ENCODE assay signal across 8 cellular contexts in the genomic region with DNA sequence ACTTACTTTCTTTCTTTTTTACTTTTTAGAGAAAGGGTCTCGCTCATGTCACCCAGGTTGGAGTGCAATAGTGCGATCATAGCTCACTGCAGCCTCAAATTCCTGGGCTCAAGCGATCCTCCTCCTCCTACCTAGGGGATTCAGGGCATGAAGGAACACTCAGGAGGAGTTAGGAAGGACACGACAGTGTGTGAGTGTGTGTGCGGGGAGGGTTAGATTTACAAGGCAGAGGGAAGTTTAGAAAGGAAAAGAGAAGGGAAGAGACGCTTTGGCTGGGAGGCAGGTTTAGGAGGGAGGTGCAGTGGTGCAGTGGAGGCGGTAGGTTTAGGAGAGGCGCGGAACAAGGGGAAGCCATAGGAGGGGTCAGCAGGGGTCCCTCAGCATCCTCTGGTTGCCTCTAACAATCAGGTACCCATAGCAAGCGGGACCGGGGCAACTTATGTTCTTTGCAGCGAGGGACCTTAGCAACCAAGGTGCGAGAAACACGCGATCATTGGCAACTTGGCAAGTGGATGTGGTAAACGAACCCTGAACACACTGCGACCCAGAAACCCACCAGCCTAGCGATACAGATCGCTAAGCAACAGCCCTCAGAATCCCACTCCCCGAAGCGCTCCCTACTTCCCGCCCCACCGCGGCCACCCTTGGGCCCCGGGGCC. TPM values are rescaled to one million over a fixed set of nuclear protein-coding genes. Genes with fewer than 3 reads are reported as not detected.
A peak's percentile ranks its signal among the peaks of the same experiment; 100 is the strongest.
DNase-seq lines count a peak whose midpoint lies in the region; ATAC-seq and TF ChIP-seq lines count a peak whose summit lies in the region.

No MANE protein-coding gene starts in this region.

- no peaks in the 10 kb centered on the region for H3K9me3 ChIP-seq in SK-N-SH
- H3K9me3 ChIP-seq in neutrophil: no peaks in the 10 kb centered on the region

- WGBS in SK-N-SH (ENCODE audit: low lambda C conversion rate): 30% methylated on average over 21 of the region's 25 CpGs

- peak overlapping the region; percentile 96 for H3K4me3 Mint-ChIP-seq in T-helper 1 cell treated with Interleukin-12 subunit alpha and Interleukin-12 subunit beta and Interleukin-4 antibody, amounts not matched to agents 30 μg/mL and 1 μg/mL, for 36 hours

- H3K4me3 ChIP-seq in SK-N-SH (ENCODE audit: low read depth in 2 of 2, low read length in 1 of 2): peak overlapping the region; percentile 66 to 92
- H3K4me3 ChIP-seq in neutrophil (ENCODE audit: low read depth in 1 of 2, low read length in 1 of 2): peak overlapping the region; percentile 73 to 82

- H3K4me2 ChIP-seq in SK-N-SH: peak overlapping the region; percentile 95

- no peaks in the 10 kb centered on the region for H3K27me3 Mint-ChIP-seq in T-helper 1 cell treated with Interleukin-12 subunit alpha and Interleukin-12 subunit beta and Interleukin-4 antibody, amounts not matched to agents 30 μg/mL and 1 μg/mL, for 36 hours (ENCODE audit: low read depth)

- H3K4me1 ChIP-seq in SK-N-SH (ENCODE audit: control insufficient read depth in 1 of 2, insufficient read depth in 2 of 2, low read depth in 1 of 2, low read length in 1 of 2) (peaks cover 0 to 9% of the 10 kb centered on the region in 2 experiments; a peak in 2 of 4 replicates), neutrophil (ENCODE audit: control insufficient read depth in 1 of 2, insufficient read depth in 1 of 2, low read depth in 1 of 2, low read length in 1 of 2) (peaks cover 20 to 26% of the 10 kb centered on the region in 2 experiments)

- TF ChIP-seq CTCF in SK-N-SH (IDR thresholded peaks at IDR 0.05) (no peak), neutrophil (IDR thresholded peaks at IDR 0.05) (no peak), GM13976 (IDR thresholded peaks at IDR 0.05; ENCODE audit: borderline replicate concordance, control extremely low read depth, extremely low read depth, insufficient read depth, missing control alignments) (no peak)

- H3K27ac Mint-ChIP-seq in T-helper 1 cell treated with Interleukin-12 subunit alpha and Interleukin-12 subunit beta and Interleukin-4 antibody, amounts not matched to agents 30 μg/mL and 1 μg/mL, for 36 hours: peak overlapping the region; percentile 99

- peaks cover 4% of the 10 kb centered on the region for H3F3A ChIP-seq in SK-N-SH (replicated peaks; ENCODE audit: insufficient read depth)

- peak overlapping the region; percentile 95 for H2AFZ ChIP-seq in SK-N-SH (ENCODE audit: low read depth)

- no peaks in the 10 kb centered on the region for H3K9me3 Mint-ChIP-seq in T-helper 1 cell treated with Interleukin-12 subunit alpha and Interleukin-12 subunit beta and Interleukin-4 antibody, amounts not matched to agents 30 μg/mL and 1 μg/mL, for 36 hours

- H3K9ac ChIP-seq in SK-N-SH: peak overlapping the region; percentile 71

- TF ChIP-seq EP300 in SK-N-SH (IDR thresholded peaks at IDR 0.05; ENCODE audit: borderline replicate concordance in 1 of 2, low read depth in 1 of 2, low read length in 1 of 2): no peak

- in situ Hi-C loops in GM13976 (cut with MboI; ENCODE audit: low sequenced_read_pairs, unreplicated experiment): no loop called here

- peaks cover 25% of the 10 kb centered on the region for H3K4me1 Mint-ChIP-seq in T-helper 1 cell treated with Interleukin-12 subunit alpha and Interleukin-12 subunit beta and Interleukin-4 antibody, amounts not matched to agents 30 μg/mL and 1 μg/mL, for 36 hours (ENCODE audit: low read depth)

- H3K79me2 ChIP-seq in SK-N-SH (ENCODE audit: insufficient read depth): peaks cover 43% of the 10 kb centered on the region

- CTCF ChIA-PET in SK-N-SH (lab: Yijun Ruan, JAX): interaction anchor here (0.8 to 0.9 kb wide), 2 partner anchors 11 to 36 kb away, joined by 3 to 4 read pairs; no protein-coding TSS in a partner anchor

- H3K27ac ChIP-seq in SK-N-SH (ENCODE audit: low read depth in 2 of 2, low read length in 1 of 2) (no peak overlapping the region; a peak in 1 of 4 replicates), neutrophil (peak overlapping the region; percentile 94)

- POLR2A ChIA-PET in SK-N-SH (lab: Yijun Ruan, JAX): no interaction called here

- no peaks in the 10 kb centered on the region for H3K36me3 ChIP-seq in SK-N-SH (replicated peaks in 1 of 2; ENCODE audit: control insufficient read depth in 1 of 2, insufficient read depth in 2 of 2, low read length in 1 of 2)
- H3K36me3 ChIP-seq in neutrophil: peaks cover 5% of the 10 kb centered on the region

- DNase-seq in T-helper 1 cell (no peak), SK-N-SH (no peak), fibroblast of gingiva (ENCODE audit: low read depth) (peak; percentile 9), GM13976 (ENCODE audit: low spot score) (no peak)

- no peaks in the 10 kb centered on the region for H3K9me2 ChIP-seq in SK-N-SH

- TF ChIP-seq RAD21 in SK-N-SH (IDR thresholded peaks at IDR 0.05; ENCODE audit: low read length): no peak

- peaks cover 11% of the 10 kb centered on the region for H3K36me3 Mint-ChIP-seq in T-helper 1 cell treated with Interleukin-12 subunit alpha and Interleukin-12 subunit beta and Interleukin-4 antibody, amounts not matched to agents 30 μg/mL and 1 μg/mL, for 36 hours (ENCODE audit: low read depth)

- no peaks in the 10 kb centered on the region for H4K20me1 ChIP-seq in SK-N-SH (ENCODE audit: insufficient read depth)

- H3K27me3 ChIP-seq in SK-N-SH (ENCODE audit: insufficient read depth): no peaks in the 10 kb centered on the region
- no peaks in the 10 kb centered on the region for H3K27me3 ChIP-seq in neutrophil

- ATAC-seq in GM19463 (IDR thresholded peaks at IDR 0.05; ENCODE audit: unreplicated experiment): no peak
- ATAC-seq in GM19328 (IDR thresholded peaks at IDR 0.05; ENCODE audit: unreplicated experiment): no peak

TF ChIP-seq in SK-N-SH, 30 proteins besides CTCF, POLR2A, EP300 and RAD21 (continues in another document):
- no peak for TF ChIP-seq IRF3 (IDR thresholded peaks at IDR 0.05; ENCODE audit: low read depth, low read length)
- no peak for TF ChIP-seq RCOR1 (IDR thresholded peaks at IDR 0.05; ENCODE audit: low read length)
- TF ChIP-seq RXRA (IDR thresholded peaks at IDR 0.05; ENCODE audit: borderline replicate concordance, low read depth): no peak
- no peak for TF ChIP-seq GABPA (IDR thresholded peaks at IDR 0.05; ENCODE audit: low read depth)
- TF ChIP-seq REST (IDR thresholded peaks at IDR 0.05; ENCODE audit: low read depth, low read length): no peak
- TF ChIP-seq, protein P1, sequence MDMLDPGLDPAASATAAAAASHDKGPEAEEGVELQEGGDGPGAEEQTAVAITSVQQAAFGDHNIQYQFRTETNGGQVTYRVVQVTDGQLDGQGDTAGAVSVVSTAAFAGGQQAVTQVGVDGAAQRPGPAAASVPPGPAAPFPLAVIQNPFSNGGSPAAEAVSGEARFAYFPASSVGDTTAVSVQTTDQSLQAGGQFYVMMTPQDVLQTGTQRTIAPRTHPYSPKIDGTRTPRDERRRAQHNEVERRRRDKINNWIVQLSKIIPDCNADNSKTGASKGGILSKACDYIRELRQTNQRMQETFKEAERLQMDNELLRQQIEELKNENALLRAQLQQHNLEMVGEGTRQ (IDR thresholded peaks at IDR 0.05; ENCODE audit: borderline replicate concordance, low read depth, low read length): no peak
- TF ChIP-seq MEF2A (IDR thresholded peaks at IDR 0.05; ENCODE audit: borderline replicate concordance, low read depth): no peak

RNA-seq across cellular contexts. Expression of gene SIRT2, which starts 0.5 kb away (rescaled TPM):
- 37.9 and 39.3 TPM in 2 replicates for polyA plus RNA-seq in SK-N-SH (2012; rRNA removed)
- 17.9 and 27.7 TPM in 2 replicates for polyA plus RNA-seq in SK-N-SH (2012; cell fraction: cytosol; rRNA removed)
- 86.3 and 93.6 TPM in 2 replicates for polyA plus RNA-seq in SK-N-SH (2012; cell fraction: nucleus; rRNA removed)

RNA-seq across cellular contexts. Expression of gene NFKBIB, which starts 0.9 kb away (rescaled TPM):
- polyA plus RNA-seq in SK-N-SH (2012; rRNA removed): 29.6 and 31.8 TPM in 2 replicates
- 17.5 and 22.5 TPM in 2 replicates for polyA plus RNA-seq in SK-N-SH (2012; cell fraction: cytosol; rRNA removed)
- 18.6 and 29.5 TPM in 2 replicates for polyA plus RNA-seq in SK-N-SH (2012; cell fraction: nucleus; rRNA removed)

RNA-seq across cellular contexts. Expression of gene CCER2, which starts 13.1 kb away (rescaled TPM):
- 0.36 and 0.70 TPM in 2 replicates for polyA plus RNA-seq in SK-N-SH (2012; rRNA removed)
- polyA plus RNA-seq in SK-N-SH (2012; cell fraction: cytosol; rRNA removed): 0.12 and 0.15 TPM in 2 replicates
- polyA plus RNA-seq in SK-N-SH (2012; cell fraction: nucleus; rRNA removed): 4.9 and 7.5 TPM in 2 replicates

RNA-seq across cellular contexts. Expression of gene RINL, which starts 20.8 kb away (rescaled TPM):
- 3.8 and 4.0 TPM in 2 replicates for polyA plus RNA-seq in SK-N-SH (2012; rRNA removed)
- polyA plus RNA-seq in SK-N-SH (2012; cell fraction: cytosol; rRNA removed): 2.4 and 3.4 TPM in 2 replicates
- polyA plus RNA-seq in SK-N-SH (2012; cell fraction: nucleus; rRNA removed): 3.9 and 4.6 TPM in 2 replicates

RNA-seq across cellular contexts. Expression of gene SARS2, which starts 31.6 kb away (rescaled TPM):
- 36.5 and 39.8 TPM in 2 replicates for polyA plus RNA-seq in SK-N-SH (2012; rRNA removed)
- 6.7 and 12.2 TPM in 2 replicates for polyA plus RNA-seq in SK-N-SH (2012; cell fraction: cytosol; rRNA removed)
- 209 and 249 TPM in 2 replicates for polyA plus RNA-seq in SK-N-SH (2012; cell fraction: nucleus; rRNA removed)
